ENCODE assay signal across 14 cellular contexts in genomic region chr10:104253106-104253505, GRCh38. TPM values are rescaled to one million over a fixed set of nuclear protein-coding genes. Genes with fewer than 3 reads are reported as not detected.
DNase-seq lines count a peak whose midpoint lies in the region; ATAC-seq, FAIRE-seq and TF ChIP-seq lines count a peak whose summit lies in the region.
"Had no signal": no experiment of that assay in that cellular context is flagged by ENCODE, and none has a peak within 500 bp of the region (broad histone marks: within the 10 kb centered on the region; RNA-seq: fewer than 3 reads in every experiment).

No MANE protein-coding gene starts in this region.

- H4K20me1 ChIP-seq in K562 (replicated peaks; ENCODE audit: control insufficient read depth, insufficient read depth, low read length) = no peaks in the 10 kb centered on the region

- TF ChIP-seq RAD21 in K562 (CRISPR knock-in tag; conservative IDR thresholded peaks at IDR 0.05 in 1 of 2, IDR thresholded peaks at IDR 0.05 in 1 of 2) = no peak

- peak overlapping the region; percentile 86 for H3K4me2 ChIP-seq in K562 (ENCODE audit: insufficient read depth, low read length)

- H3K36me3 Mint-ChIP-seq in activated CD4-positive, alpha-beta T cell treated with anti-CD3 and anti-CD28 coated beads for 36 hours (ENCODE audit: low read depth) = peaks cover 23% of the 10 kb centered on the region
- H3K36me3 Mint-ChIP-seq in natural killer cell = no peaks in the 10 kb centered on the region

- POLR2A ChIA-PET in activated CD4-positive, alpha-beta T cell treated with anti-CD3 and anti-CD28 coated beads for 36 hours (lab: Charles Lee) = interaction anchor here (0.6 to 1.2 kb wide), 2 partner anchors 14 to 22 kb away, joined by 3 to 6 read pairs; no protein-coding TSS in a partner anchor
- POLR2A ChIA-PET in K562 (lab: Yijun Ruan, JAX) = interaction anchor here (0.6 to 1.0 kb wide), 2 partner anchors 22 to 65 kb away, joined by 3 read pairs; no protein-coding TSS in a partner anchor

- H3K9me3 Mint-ChIP-seq in activated CD4-positive, alpha-beta T cell treated with anti-CD3 and anti-CD28 coated beads for 36 hours (ENCODE audit: low read depth) = no peaks in the 10 kb centered on the region
- H3K9me3 Mint-ChIP-seq in natural killer cell = no peaks in the 10 kb centered on the region

- peaks cover 4% of the 10 kb centered on the region; the same call in 1 of the 2 replicates for H3K9me3 ChIP-seq in HUES6 (ENCODE audit: control insufficient read depth, insufficient read depth, low read depth, low read length)
- H3K9me3 ChIP-seq in K562 (replicated peaks; ENCODE audit: control insufficient read depth, insufficient read depth, low read depth, low read length) = no peaks in the 10 kb centered on the region; the same call in 1 of the 2 replicates
- H3K9me3 ChIP-seq in tibial nerve = no peaks in the 10 kb centered on the region

- TF ChIP-seq EP300 in K562 (IDR thresholded peaks at IDR 0.05; ENCODE audit: low read length) (peak; percentile 87), tibial nerve (IDR thresholded peaks at IDR 0.05) (no peak)

- H3K4me3 Mint-ChIP-seq in activated CD4-positive, alpha-beta T cell treated with anti-CD3 and anti-CD28 coated beads for 36 hours = peak overlapping the region; percentile 85
- peak overlapping the region; percentile 97 for H3K4me3 Mint-ChIP-seq in natural killer cell

- CTCF ChIA-PET in activated CD4-positive, alpha-beta T cell treated with anti-CD3 and anti-CD28 coated beads for 36 hours (lab: Charles Lee) = interaction anchor here (0.7 to 4.8 kb wide), 6 partner anchors 10 to 21 kb away, joined by 3 to 30 read pairs (median 6); no protein-coding TSS in a partner anchor
- CTCF ChIA-PET in K562 (lab: Yijun Ruan, JAX; ENCODE audit: low intra/inter-chr PET ratio) = no interaction called here

- ATAC-seq in activated CD4-positive, alpha-beta T cell treated with anti-CD3 and anti-CD28 coated beads for 36 hours = no peak
- peak; percentile 47 for ATAC-seq in K562
- no peak for ATAC-seq in natural killer cell
- no peak for ATAC-seq in GM21529 (IDR thresholded peaks at IDR 0.05; ENCODE audit: unreplicated experiment)
- no peak for ATAC-seq in HG03571 (IDR thresholded peaks at IDR 0.05; ENCODE audit: unreplicated experiment)
- ATAC-seq: A549 had no signal

- in situ Hi-C loops in K562 (cut with MboI) = no loop called here

- peak; percentile 58 for DNase-seq in activated CD4-positive, alpha-beta T cell treated with anti-CD3 and anti-CD28 coated beads for 36 hours
- no peak for DNase-seq in activated CD4-positive, alpha-beta T cell treated with anti-CD3 and anti-CD28 coated beads, Interleukin-2, amount 50 U/mL, for 48 hours
- peak; percentile 25 to 88 (median 54) for DNase-seq in K562 (ENCODE audit: extremely low read depth in 1 of 4, low spot score in 3 of 4)
- no peak for DNase-seq in natural killer cell
- no peak for DNase-seq in tibial nerve (ENCODE audit: low spot score in 2 of 2)
- DNase-seq: DMS79, islet precursor cell, NCI-H1105, nucleus accumbens had no signal

- 0% methylated on average over 1 of the region's 2 CpGs for WGBS in K562 (ENCODE audit: insufficient coverage, low coverage, missing lambda C conversion rate)
- WGBS in tibial nerve, 2 donors = 87 to 88% methylated on average over 2 of the region's 2 CpGs

- TF ChIP-seq CTCF in K562 (IDR thresholded peaks at IDR 0.05 in 2 of 3, conservative IDR thresholded peaks at IDR 0.05 in 1 of 3; ENCODE audit: insufficient read depth in 2 of 3, low read depth in 1 of 3, low read length in 3 of 3) = no peak
- no peak for TF ChIP-seq CTCF in natural killer cell (IDR thresholded peaks at IDR 0.05)
- no peak for TF ChIP-seq CTCF in tibial nerve (IDR thresholded peaks at IDR 0.05)

- intact Hi-C loops in activated CD4-positive, alpha-beta T cell treated with anti-CD3 and anti-CD28 coated beads for 36 hours (cut with DNase I, micrococcal nuclease) = no loop called here
- intact Hi-C loops in K562 (cut with micrococcal nuclease) = no loop called here
- intact Hi-C loops in natural killer cell (cut with micrococcal nuclease) = no loop called here

- H3K27me3 ChIP-seq in HUES6 (ENCODE audit: control insufficient read depth, insufficient read depth, low read length) = no peaks in the 10 kb centered on the region
- H3K27me3 ChIP-seq in K562 (ENCODE audit: control insufficient read depth in 2 of 2, insufficient read depth in 2 of 2, low read length in 2 of 2) = no peaks in the 10 kb centered on the region
- peaks cover 0 to 5% of the 10 kb centered on the region in 2 donors for H3K27me3 ChIP-seq in tibial nerve

- peaks cover 36% of the 10 kb centered on the region for H3K79me2 ChIP-seq in K562 (ENCODE audit: control insufficient read depth, insufficient read depth, low read length)

- peak overlapping the region; percentile 97 for H3K27ac Mint-ChIP-seq in activated CD4-positive, alpha-beta T cell treated with anti-CD3 and anti-CD28 coated beads for 36 hours
- peak overlapping the region in 1 of 2 donors; percentile 90 for H3K27ac Mint-ChIP-seq in natural killer cell

- no TSS peak for BruUV-seq in K562 (replicated peaks; lab: Mats Ljungman, UMichigan)

- H3K4me3 ChIP-seq in HUES6 (ENCODE audit: low read depth, low read length) = peak overlapping the region; percentile 81
- no peak overlapping the region for H3K4me3 ChIP-seq in K562
- H3K4me3 ChIP-seq in tibial nerve = no peak overlapping the region
- H3K4me3 ChIP-seq: A549 had no signal

- TF ChIP-seq POLR2A in K562 (conservative IDR thresholded peaks at IDR 0.05) (no peak), tibial nerve (IDR thresholded peaks at IDR 0.05) (no peak)

- H3K27me3 Mint-ChIP-seq in activated CD4-positive, alpha-beta T cell treated with anti-CD3 and anti-CD28 coated beads for 36 hours = peaks cover 5% of the 10 kb centered on the region
- peaks cover 15 to 25% of the 10 kb centered on the region in 2 donors for H3K27me3 Mint-ChIP-seq in natural killer cell (ENCODE audit: low read depth in 2 of 2)

- H2AFZ ChIP-seq in K562 (ENCODE audit: low read depth, low read length) = peak overlapping the region; percentile 91; the same call in 1 of the 2 replicates

- no peak overlapping the region for H3K9ac ChIP-seq in HUES6 (ENCODE audit: low read length)
- H3K9ac ChIP-seq in K562 (ENCODE audit: insufficient read depth in 1 of 2, low read depth in 2 of 2, low read length in 2 of 2) = peak overlapping the region in 1 of 2 experiments; percentile 34; a peak in 1 of 4 replicates

- H3K4me1 Mint-ChIP-seq in activated CD4-positive, alpha-beta T cell treated with anti-CD3 and anti-CD28 coated beads for 36 hours = peaks cover 38% of the 10 kb centered on the region
- H3K4me1 Mint-ChIP-seq in natural killer cell = peaks cover 40 to 41% of the 10 kb centered on the region in 2 donors

- peak; percentile 70 for FAIRE-seq in K562 (lab: Jason Lieb, UNC)
- FAIRE-seq: A549 had no signal

- H3K27ac ChIP-seq in HUES6 (ENCODE audit: low read depth, low read length) = peak overlapping the region; percentile 28; the same call in 1 of the 2 replicates
- H3K27ac ChIP-seq in K562 (ENCODE audit: extremely low read depth, low read depth, low read length) = peak overlapping the region; percentile 74
- no peak overlapping the region for H3K27ac ChIP-seq in tibial nerve
- H3K27ac ChIP-seq: A549, HL-60 had no signal

- H3K4me1 ChIP-seq in HUES6 (ENCODE audit: control insufficient read depth, insufficient read depth, low read length) (peaks cover 54% of the 10 kb centered on the region), K562 (replicated peaks in 1 of 2; ENCODE audit: control insufficient read depth in 2 of 2, insufficient read depth in 2 of 2, low read length in 2 of 2) (peaks cover 11 to 26% of the 10 kb centered on the region in 2 experiments; a peak in 4 of 5 replicates), tibial nerve (peaks cover 0 to 34% (median 14%) of the 10 kb centered on the region in 4 donors)

- H3K36me3 ChIP-seq in HUES6 (ENCODE audit: control insufficient read depth, insufficient read depth, low read length) (peaks cover 13% of the 10 kb centered on the region), K562 (ENCODE audit: control insufficient read depth, insufficient read depth, low read length) (peaks cover 23% of the 10 kb centered on the region), tibial nerve (peaks cover 0 to 3% (median 0%) of the 10 kb centered on the region in 3 donors)

- H3K9me1 ChIP-seq in K562 (ENCODE audit: control insufficient read depth, insufficient read depth, low read length) = no peaks in the 10 kb centered on the region

RNA-seq across cellular contexts. Expression of gene GSTO1, which starts 1.6 kb away (rescaled TPM):
- 100 to 1,000 TPM; 261 to 320 TPM for total RNA-seq in activated CD4-positive, alpha-beta T cell treated with anti-CD3 and anti-CD28 coated beads for 36 hours
- total RNA-seq in K562 (2011; cell fraction: chromatin; rRNA removed; ENCODE audit: low replicate concordance) = 31.7 and 33.4 TPM in 2 replicates
- total RNA-seq in K562 (2011; cell fraction: nucleolus; rRNA removed) = 55.9 and 65.0 TPM in 2 replicates
- total RNA-seq in K562 (2011; cell fraction: nucleoplasm; rRNA removed) = 52.1 and 63.5 TPM in 2 replicates
- total RNA-seq in K562 (2014; rRNA removed) (221 and 225 TPM in 2 replicates), K562 (2014; rRNA removed; fragmentation: Illumina TruSeq; extraction: Trizol) (237 and 280 TPM in 2 replicates), K562 (2015; rRNA removed; fragmentation: Illumina TruSeq; extraction: Trizol) (195 and 204 TPM in 2 replicates), K562 (2021) (252 and 275 TPM in 2 replicates), natural killer cell (10 to 100 TPM; 27.8 to 38.0 (median 31.5) TPM), tibial nerve (10 to 100 TPM; 51.6 to 84.6 (median 68.1) TPM)
- polyA plus RNA-seq in K562 (2011; rRNA removed) (401 and 592 TPM in 2 replicates), K562 (2014; fragmentation: Illumina TruSeq; extraction: Trizol) (283 and 333 TPM in 2 replicates), K562 (2014; fragmentation: Nextera tagmentation; extraction: Ambion mirVana) (100 to 1,000 TPM; 136 to 205 TPM), K562 (2014; rRNA removed) (315 and 359 TPM in 2 replicates)
- 146 and 208 TPM in 2 replicates for polyA plus RNA-seq in K562 (2011; cell fraction: cytosol; rRNA removed)
- polyA plus RNA-seq in K562 (2011; cell fraction: nucleus; rRNA removed) = 83.6 and 116 TPM in 2 replicates
- 188 and 273 TPM in 2 replicates for polyA plus RNA-seq in K562 (2012)
- 170 and 176 TPM in 2 replicates for polyA minus RNA-seq in K562 (2011; rRNA and poly(A)+ RNA removed)
- polyA minus RNA-seq in K562 (2011; cell fraction: cytosol; rRNA and poly(A)+ RNA removed) = 104 and 123 TPM in 2 replicates
- 32.2 and 48.5 TPM in 2 replicates for polyA minus RNA-seq in K562 (2011; cell fraction: nucleus; rRNA and poly(A)+ RNA removed)

RNA-seq across cellular contexts. Expression of gene GSTO2, which starts 15.9 kb away (rescaled TPM):
- 1 to 10 TPM; 2.1 to 2.8 TPM for total RNA-seq in activated CD4-positive, alpha-beta T cell treated with anti-CD3 and anti-CD28 coated beads for 36 hours
- 0.79 and 1.1 TPM in 2 replicates for total RNA-seq in K562 (2011; cell fraction: chromatin; rRNA removed; ENCODE audit: low replicate concordance)
- total RNA-seq in K562 (2011; cell fraction: nucleolus; rRNA removed) = 0.79 and 1.8 TPM in 2 replicates
- 1.2 and 2.1 TPM in 2 replicates for total RNA-seq in K562 (2011; cell fraction: nucleoplasm; rRNA removed)
- total RNA-seq in K562 (2014; rRNA removed) (0.18 and 0.33 TPM in 2 replicates), K562 (2014; rRNA removed; fragmentation: Illumina TruSeq; extraction: Trizol) (0.29 and 0.45 TPM in 2 replicates), K562 (2015; rRNA removed; fragmentation: Illumina TruSeq; extraction: Trizol) (0.30 and 0.40 TPM in 2 replicates), K562 (2021) (0.96 and 1.4 TPM in 2 replicates), natural killer cell (1 to 10 TPM in 1 of 3 donors, under 1 TPM in 2; 0.75 to 1.4 (median 0.84) TPM), tibial nerve (1 to 10 TPM in 2 of 4 donors, under 1 TPM in 2; 0.30 to 1.7 (median 1.0) TPM)
- polyA plus RNA-seq in K562 (2011; rRNA removed) (0.74 and 1.8 TPM in 2 replicates), K562 (2014; fragmentation: Illumina TruSeq; extraction: Trizol) (0.40 and 0.78 TPM in 2 replicates), K562 (2014; fragmentation: Nextera tagmentation; extraction: Ambion mirVana) (1 to 10 TPM in 1 of 2 experiments, under 1 TPM in 1; 0.90 to 1.0 TPM), K562 (2014; rRNA removed) (1.1 and 1.7 TPM in 2 replicates)
- 1.4 and 2.1 TPM in 2 replicates for polyA plus RNA-seq in K562 (2011; cell fraction: cytosol; rRNA removed)
- polyA plus RNA-seq in K562 (2011; cell fraction: nucleus; rRNA removed) = 0.86 and 0.92 TPM in 2 replicates
- polyA plus RNA-seq in K562 (2012) = 0.65 and 0.80 TPM in 2 replicates
- 0.27 and 0.67 TPM in 2 replicates for polyA minus RNA-seq in K562 (2011; rRNA and poly(A)+ RNA removed)
- 0.57 and 0.82 TPM in 2 replicates for polyA minus RNA-seq in K562 (2011; cell fraction: cytosol; rRNA and poly(A)+ RNA removed)
- 0.78 and 1.8 TPM in 2 replicates for polyA minus RNA-seq in K562 (2011; cell fraction: nucleus; rRNA and poly(A)+ RNA removed)

RNA-seq across cellular contexts. Expression of gene CFAP43, which starts 20.9 kb away (rescaled TPM):
- total RNA-seq in activated CD4-positive, alpha-beta T cell treated with anti-CD3 and anti-CD28 coated beads for 36 hours = under 1 TPM; 0.09 TPM
- total RNA-seq in K562 (2011; cell fraction: chromatin; rRNA removed; ENCODE audit: low replicate concordance) = 0.32 and 0.49 TPM in 2 replicates
- 0.17 TPM in 1 of 2 replicates, not detected in the other for total RNA-seq in K562 (2011; cell fraction: nucleolus; rRNA removed)
- 0.51 and 0.99 TPM in 2 replicates for total RNA-seq in K562 (2011; cell fraction: nucleoplasm; rRNA removed)
- total RNA-seq in K562 (2014; rRNA removed) (0.09 and 0.20 TPM in 2 replicates), K562 (2014; rRNA removed; fragmentation: Illumina TruSeq; extraction: Trizol) (0.10 and 0.11 TPM in 2 replicates), K562 (2015; rRNA removed; fragmentation: Illumina TruSeq; extraction: Trizol) (0.11 and 0.15 TPM in 2 replicates), K562 (2021) (0.16 and 0.20 TPM in 2 replicates), natural killer cell (under 1 TPM in 1 of 3 donors, not detected in 2; 0.16 TPM), tibial nerve (1 to 10 TPM in 3 of 4 donors, under 1 TPM in 1; 0.30 to 4.3 (median 2.5) TPM)
- polyA plus RNA-seq in K562 (2011; rRNA removed) (0.43 and 0.86 TPM in 2 replicates), K562 (2014; fragmentation: Illumina TruSeq; extraction: Trizol) (0.09 TPM in 1 of 2 replicates, not detected in the other), K562 (2014; fragmentation: Nextera tagmentation; extraction: Ambion mirVana) (under 1 TPM in 1 of 2 experiments, not detected in 1; 0.07 TPM), K562 (2014; rRNA removed) (0.04 and 0.54 TPM in 2 replicates)
- 0.27 and 0.31 TPM in 2 replicates for polyA plus RNA-seq in K562 (2011; cell fraction: cytosol; rRNA removed)
- polyA plus RNA-seq in K562 (2011; cell fraction: nucleus; rRNA removed) = 0.83 and 1.0 TPM in 2 replicates
- polyA plus RNA-seq in K562 (2012) = 0.10 and 0.17 TPM in 2 replicates
- 0.87 and 1.1 TPM in 2 replicates for polyA minus RNA-seq in K562 (2011; rRNA and poly(A)+ RNA removed)
- polyA minus RNA-seq in K562 (2011; cell fraction: cytosol; rRNA and poly(A)+ RNA removed) = not detected in 2 replicates
- 0.27 and 0.44 TPM in 2 replicates for polyA minus RNA-seq in K562 (2011; cell fraction: nucleus; rRNA and poly(A)+ RNA removed)

Comparison
In these comparisons a context has a peak if more than half of its experiments do, and no peak if none do; other contexts are left out.
1. DNase-seq: peak in activated CD4-positive, alpha-beta T cell treated with anti-CD3 and anti-CD28 coated beads for 36 hours (single experiment) and K562 (4 of 4); none in activated CD4-positive, alpha-beta T cell treated with anti-CD3 and anti-CD28 coated beads, Interleukin-2, amount 50 U/mL, for 48 hours (0 of 2), natural killer cell (single experiment) and tibial nerve (0 of 2).
2. H3K27ac ChIP-seq: peak in HUES6 (single experiment) and K562 (single experiment); none in tibial nerve (0 of 4).